ENCODE assay signal across 19 cellular contexts in the genomic region with DNA sequence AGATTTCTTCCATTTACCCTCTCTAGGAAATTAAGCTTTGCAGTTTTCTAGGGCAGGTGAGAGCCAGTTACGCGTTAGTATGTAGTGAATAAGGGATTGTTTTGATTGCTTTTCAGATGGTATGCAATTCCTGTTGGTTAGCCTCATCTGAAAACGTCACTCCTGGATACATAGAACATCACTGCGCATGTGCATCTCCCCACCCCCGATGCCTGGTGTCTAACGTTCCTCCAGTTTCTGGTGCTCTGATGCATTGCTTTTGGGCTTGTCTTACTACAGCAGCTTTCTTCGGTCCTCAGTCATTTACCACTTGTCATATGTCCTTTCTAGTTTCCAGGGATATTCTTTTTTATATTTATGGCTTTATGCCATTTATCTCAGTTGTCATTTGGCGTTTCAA.
"Had no signal": no experiment of that assay in that cellular context is flagged by ENCODE, and none has a peak within 500 bp of the region (broad histone marks: within the 10 kb centered on the region; RNA-seq: fewer than 3 reads in every experiment).

No MANE protein-coding gene starts in this region.

- H3K4me1 ChIP-seq: breast epithelium, Peyer's patch, SJCRH30 had no signal

- H3K9ac ChIP-seq: SK-N-SH had no signal

- H3K9me2 ChIP-seq: SK-N-SH had no signal

- H3K4me3 Mint-ChIP-seq: activated CD4-positive, alpha-beta memory T cell treated with anti-CD3 and anti-CD28 coated beads for 36 hours; activated naive CD8-positive, alpha-beta T cell treated with anti-CD3 and anti-CD28 coated beads, Interleukin-2, amount 10 ng/mL, durations not matched to agents 7 days and 5 days; activated T-cell treated with anti-CD3 and anti-CD28 coated beads, Interleukin-2, amount 50 U/mL, for 72 hours had no signal

- H3K27ac ChIP-seq: breast epithelium, Peyer's patch, SJCRH30, VCaP had no signal

- H3K9me3 ChIP-seq: adrenal gland, breast epithelium, Peyer's patch, SJCRH30, SK-N-SH had no signal

- H3K27me3 Mint-ChIP-seq: activated CD4-positive, alpha-beta memory T cell treated with anti-CD3 and anti-CD28 coated beads for 36 hours; activated naive CD8-positive, alpha-beta T cell treated with anti-CD3 and anti-CD28 coated beads, Interleukin-2, amount 10 ng/mL, durations not matched to agents 7 days and 5 days had no signal

- DNase-seq: activated CD4-positive, alpha-beta memory T cell treated with anti-CD3 and anti-CD28 coated beads for 36 hours; activated CD4-positive, alpha-beta T cell treated with anti-CD3 and anti-CD28 coated beads for 4 hours; activated naive CD4-positive, alpha-beta T cell treated with anti-CD3 and anti-CD28 coated beads, Interleukin-2, amount 50 U/mL, for 16 hours; activated naive CD8-positive, alpha-beta T cell treated with anti-CD3 and anti-CD28 coated beads, Interleukin-2, amount 10 ng/mL, durations not matched to agents 7 days and 5 days; activated T-cell treated with anti-CD3 and anti-CD28 coated beads, Interleukin-2, amount 50 U/mL, for 72 hours; KG1; NCI-H1092; NCI-H1417 treated with DMSO at 0.1 percent for 48 hours; NCI-H1694 treated with DMSO at 0.1 percent for 48 hours; NCI-H2029 treated with DMSO at 0.1 percent for 48 hours; NCI-H524; Right ventricle myocardium superior; SJCRH30; SK-N-SH; T-helper 1 cell had no signal

- H3K9me3 Mint-ChIP-seq: activated CD4-positive, alpha-beta memory T cell treated with anti-CD3 and anti-CD28 coated beads for 36 hours; activated naive CD8-positive, alpha-beta T cell treated with anti-CD3 and anti-CD28 coated beads, Interleukin-2, amount 10 ng/mL, durations not matched to agents 7 days and 5 days; activated T-cell treated with anti-CD3 and anti-CD28 coated beads, Interleukin-2, amount 50 U/mL, for 72 hours had no signal

- H3K4me3 ChIP-seq: adrenal gland, breast epithelium, Peyer's patch, SJCRH30 had no signal

- H3K36me3 ChIP-seq: breast epithelium had no signal

- ATAC-seq: activated T-cell treated with anti-CD3 and anti-CD28 coated beads, Interleukin-2, amount 50 U/mL, for 72 hours had no signal

- H3K27me3 ChIP-seq: adrenal gland, breast epithelium, Peyer's patch, SJCRH30 had no signal

- H3K27ac Mint-ChIP-seq: activated CD4-positive, alpha-beta memory T cell treated with anti-CD3 and anti-CD28 coated beads for 36 hours; activated naive CD8-positive, alpha-beta T cell treated with anti-CD3 and anti-CD28 coated beads, Interleukin-2, amount 10 ng/mL, durations not matched to agents 7 days and 5 days had no signal

- H3K4me2 ChIP-seq: SK-N-SH had no signal
